ENCODE assay signal across 8 cellular contexts in the genomic region with DNA sequence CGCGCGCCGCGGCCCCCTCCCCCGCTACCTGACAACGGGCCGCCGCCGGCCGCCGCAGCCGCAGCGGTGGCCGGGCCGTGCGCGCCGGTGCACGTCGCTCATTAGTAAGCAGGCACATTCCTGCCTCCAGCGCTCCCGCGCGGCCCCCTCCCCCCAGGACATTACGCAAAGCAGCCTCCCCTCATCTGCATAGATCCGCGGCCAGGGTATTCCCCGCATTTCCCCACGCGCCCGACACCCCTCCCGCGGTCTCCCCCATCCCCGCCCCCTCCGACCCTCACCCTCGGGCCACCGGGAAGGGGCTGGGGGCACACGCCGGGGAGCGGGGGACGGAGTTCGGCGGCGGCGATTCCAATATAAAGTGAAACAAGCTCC. TPM values are rescaled to one million over a fixed set of nuclear protein-coding genes. Genes with fewer than 3 reads are reported as not detected.
DNase-seq lines count a peak whose midpoint lies in the region; ATAC-seq and TF ChIP-seq lines count a peak whose summit lies in the region.

Gene HIVEP2 (minus strand): TSS at position 106 of the 375 bp plus-strand sequence. CDS start 170,438 bp downstream, outside the sequence.

- no peak for TF ChIP-seq CTCF in A673 (conservative IDR thresholded peaks at IDR 0.05; ENCODE audit: low read depth, low read length)
- TF ChIP-seq CTCF in RWPE1 (conservative IDR thresholded peaks at IDR 0.05; ENCODE audit: low read depth): no peak
- peak; percentile 38 for TF ChIP-seq CTCF in fibroblast of the aortic adventitia (IDR thresholded peaks at IDR 0.05; ENCODE audit: insufficient read depth, low read length)
- TF ChIP-seq CTCF in neural cell (IDR thresholded peaks at IDR 0.05; ENCODE audit: poor library complexity, severe bottlenecking): no peak

- in situ Hi-C loops in GM18951 (cut with MboI; ENCODE audit: low sequenced_read_pairs, unreplicated experiment): no loop called here

- no peaks in the 10 kb centered on the region for H3K9me3 ChIP-seq in A673 (ENCODE audit: low read depth, low read length, poor library complexity, severe bottlenecking)
- no peaks in the 10 kb centered on the region for H3K9me3 ChIP-seq in neural cell (ENCODE audit: low read length)
- H3K9me3 ChIP-seq in stomach smooth muscle (ENCODE audit: control insufficient read depth in 2 of 2, low read length in 2 of 2): no peaks in the 10 kb centered on the region

- peak within 1 kb of the TSS; percentile 75 for H3K4me2 ChIP-seq in neural cell (ENCODE audit: low read length)

- CTCF ChIA-PET in A673 (lab: Charles Lee): no interaction called here
- CTCF ChIA-PET in RWPE1 (lab: Yijun Ruan, JAX): no interaction called here

- H3K27me3 ChIP-seq in A673 (replicated peaks; ENCODE audit: insufficient read depth, low read depth, low read length, poor library complexity) (peaks cover 6% of the 10 kb centered on the region), neural cell (ENCODE audit: insufficient read depth, low read depth, low read length) (peaks cover 5% of the 10 kb centered on the region), stomach smooth muscle (ENCODE audit: control insufficient read depth in 1 of 2, insufficient read depth in 2 of 2, low read length in 2 of 2) (no peaks in the 10 kb centered on the region)

- H3F3A ChIP-seq in neural cell (ENCODE audit: insufficient read depth, low read length, poor library complexity, severe bottlenecking): peaks cover 13% of the 10 kb centered on the region

- no peaks in the 10 kb centered on the region for H3K9me2 ChIP-seq in neural cell (ENCODE audit: insufficient read depth, low read length)

- DNase-seq in A673 (ENCODE audit: low spot score): peak; percentile 58
- DNase-seq in RWPE1 (ENCODE audit: low spot score): peak; percentile 82
- peak; percentile 85 for DNase-seq in activated T-helper 9 cell treated with anti-CD3 and anti-CD28 coated beads, Interleukin-2, amount 50 U/mL, for 16 hours (ENCODE audit: low read depth)
- DNase-seq in fibroblast of the aortic adventitia (ENCODE audit: low read depth): peak; percentile 84

- H3K27ac ChIP-seq in A673 (ENCODE audit: low read depth, low read length, poor library complexity, severe bottlenecking) (peak within 1 kb of the TSS; percentile 75), RWPE1 (peak within 1 kb of the TSS; percentile 97), neural cell (ENCODE audit: low read length) (peak within 1 kb of the TSS; percentile 99), stomach smooth muscle (ENCODE audit: low read length) (peak within 1 kb of the TSS; percentile 98)

- no peak for TF ChIP-seq RAD21 in neural cell (conservative IDR thresholded peaks at IDR 0.05)

- TF ChIP-seq POLR2A in GM18951 (IDR thresholded peaks at IDR 0.05; ENCODE audit: extremely low read depth, insufficient read depth, insufficient read length): peak; percentile 55

- ATAC-seq in HG03354 (IDR thresholded peaks at IDR 0.05; ENCODE audit: poor library complexity, severe bottlenecking, unreplicated experiment): peak; percentile 26

- H3K79me2 ChIP-seq in neural cell (replicated peaks; ENCODE audit: insufficient read depth, low read length): peaks cover 29% of the 10 kb centered on the region

- intact Hi-C loops in A673 (cut with micrococcal nuclease; ENCODE audit: unreplicated experiment): loop anchor here (10.0 kb wide), 1 partner anchor 250 kb away; no protein-coding TSS in a partner anchor

- H3K9ac ChIP-seq in neural cell (ENCODE audit: low read length) (peak within 1 kb of the TSS; percentile 100), stomach smooth muscle (ENCODE audit: low read length in 2 of 2) (peak within 1 kb of the TSS; percentile 97 to 98)

- TF ChIP-seq EP300 in neural cell (conservative IDR thresholded peaks at IDR 0.05; ENCODE audit: poor library complexity, severe bottlenecking): no peak

- H3K4me1 ChIP-seq in A673 (ENCODE audit: insufficient read depth, low read length, poor library complexity, severe bottlenecking) (peaks cover 11% of the 10 kb centered on the region), stomach smooth muscle (ENCODE audit: control insufficient read depth, insufficient read depth, low read length) (peaks cover 7% of the 10 kb centered on the region)

- POLR2A ChIA-PET in A673 (lab: Charles Lee; ENCODE audit: low non-redundant PET) (interaction anchor here (0.7 kb wide), 1 partner anchor 610 kb away, joined by 3 read pairs; no protein-coding TSS in a partner anchor), RWPE1 (lab: Yijun Ruan, JAX; ENCODE audit: low non-redundant PET) (interaction anchor here (1.4 kb wide), 1 partner anchor 115 kb away, joined by 4 read pairs; no protein-coding TSS in a partner anchor)

- peak within 1 kb of the TSS; percentile 92 for H2AFZ ChIP-seq in neural cell (ENCODE audit: low read depth, low read length)

- H3K4me3 ChIP-seq in A673 (ENCODE audit: low read depth, low read length, poor library complexity, severe bottlenecking) (peak within 1 kb of the TSS; percentile 66), fibroblast of the aortic adventitia (ENCODE audit: low read depth, low read length) (peak within 1 kb of the TSS; percentile 99), neural cell (ENCODE audit: low read length) (peak within 1 kb of the TSS; percentile 89), stomach smooth muscle (ENCODE audit: low read length in 2 of 2) (peak within 1 kb of the TSS; percentile 95 to 96)

- H3K36me3 ChIP-seq in A673 (ENCODE audit: insufficient read depth, low read length, poor library complexity, severe bottlenecking) (no peaks in the 10 kb centered on the region), neural cell (ENCODE audit: insufficient read depth, low read length) (no peaks in the 10 kb centered on the region), stomach smooth muscle (ENCODE audit: control insufficient read depth in 2 of 2, insufficient read depth in 2 of 2, low read length in 2 of 2) (no peaks in the 10 kb centered on the region)

- H4K20me1 ChIP-seq in neural cell (ENCODE audit: insufficient read depth): no peaks in the 10 kb centered on the region

- BruUV-seq in A673 (replicated peaks; lab: Mats Ljungman, UMichigan): no TSS peak

TF ChIP-seq in neural cell, 6 proteins besides CTCF, POLR2A, EP300 and RAD21:
- TF ChIP-seq MXI1 (conservative IDR thresholded peaks at IDR 0.05; ENCODE audit: poor library complexity, severe bottlenecking) (no peak), EZH2 (IDR thresholded peaks at IDR 0.05; ENCODE audit: borderline replicate concordance, insufficient read depth, low read length, poor library complexity, severe bottlenecking) (no peak), POLR2AphosphoS5 (IDR thresholded peaks at IDR 0.05) (no peak), REST (IDR thresholded peaks at IDR 0.05; ENCODE audit: borderline replicate concordance) (no peak), SMC3 (conservative IDR thresholded peaks at IDR 0.05; ENCODE audit: poor library complexity) (no peak), TAF1 (IDR thresholded peaks at IDR 0.05; ENCODE audit: low read depth) (no peak)

RNA-seq across cellular contexts. Expression of gene HIVEP2, which starts in this region (rescaled TPM):
- total RNA-seq in A673 (2021) (3.1 and 3.2 TPM in 2 replicates), fibroblast of the aortic adventitia (ENCODE audit: low replicate concordance) (11.5 and 23.1 TPM in 2 replicates)
- polyA plus RNA-seq in neural cell: 6.0 and 6.9 TPM in 2 replicates
- 43.3 and 51.5 TPM in 2 replicates for polyA minus RNA-seq in neural cell

Comparison
In these comparisons a context has a peak if more than half of its experiments do, and no peak if none do; other contexts are left out.
1. Peak in every context shown above with its lines: DNase-seq, ATAC-seq, H3K4me3 ChIP-seq and H3K27ac ChIP-seq.